ENCODE assay signal across 9 cellular contexts in the genomic region with DNA sequence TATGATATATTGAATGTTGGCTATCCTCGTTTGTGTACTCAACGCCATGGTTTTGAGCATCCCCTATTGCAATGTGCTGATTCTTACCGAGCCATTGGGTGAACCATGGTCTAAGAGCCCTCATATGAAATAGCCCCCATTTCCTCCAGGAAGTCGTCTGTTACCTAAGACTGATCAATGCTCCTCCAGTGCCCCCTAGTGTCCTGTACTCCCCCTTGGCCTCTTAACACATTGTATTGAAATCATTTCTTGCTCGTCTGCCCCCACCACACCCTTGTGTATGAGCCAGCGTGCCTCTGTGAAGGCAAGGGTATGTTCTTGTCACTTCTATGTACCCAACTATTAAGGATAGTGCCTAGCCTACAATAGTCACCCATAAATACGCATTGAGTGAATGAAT. TPM values are rescaled to one million over a fixed set of nuclear protein-coding genes. Genes with fewer than 3 reads are reported as not detected.
DNase-seq lines count a peak whose midpoint lies in the region; ATAC-seq and TF ChIP-seq lines count a peak whose summit lies in the region.
"Had no signal": no experiment of that assay in that cellular context is flagged by ENCODE, and none has a peak within 500 bp of the region (broad histone marks: within the 10 kb centered on the region; RNA-seq: fewer than 3 reads in every experiment).

No MANE protein-coding gene starts in this region.

- TF ChIP-seq RAD21 in liver (IDR thresholded peaks at IDR 0.05) = peak; percentile 63 to 74

- H3K4me1 ChIP-seq in liver (ENCODE audit: control insufficient read depth in 4 of 4, insufficient read depth in 4 of 4, low read length in 3 of 4) = peaks cover 3 to 8% (median 5%) of the 10 kb centered on the region in 4 donors

- no peaks in the 10 kb centered on the region for H3K4me1 Mint-ChIP-seq in stimulated activated effector memory CD8-positive, alpha-beta T cell treated with anti-CD3 and anti-CD28 coated beads, Interleukin-12 subunit alpha, Interleukin-12 subunit beta, amount 100 ng/mL, for 72 hours
- peaks cover 5% of the 10 kb centered on the region for H3K4me1 Mint-ChIP-seq in mesothelial cell of epicardium

- no peak overlapping the region for H3K4me3 Mint-ChIP-seq in stimulated activated effector memory CD8-positive, alpha-beta T cell treated with anti-CD3 and anti-CD28 coated beads, Interleukin-12 subunit alpha, Interleukin-12 subunit beta, amount 100 ng/mL, for 72 hours
- H3K4me3 Mint-ChIP-seq in mesothelial cell of epicardium = no peak overlapping the region
- H3K4me3 Mint-ChIP-seq: activated naive CD8-positive, alpha-beta T cell had no signal

- peak; percentile 2 for DNase-seq in DMS153 treated with DMSO at 0.1 percent for 48 hours (lab: John Stamatoyannopoulos, UW; ENCODE audit: unreplicated experiment)
- DNase-seq in Kasumi-1 (lab: John Stamatoyannopoulos, UW) = peak; percentile 76 to 82
- DNase-seq in SW480 (ENCODE audit: low spot score) = peak; percentile 51
- peak; percentile 13 for DNase-seq in astrocyte of the cerebellum (ENCODE audit: low read depth)
- peak; percentile 15 to 76 for DNase-seq in stimulated activated effector memory CD8-positive, alpha-beta T cell treated with anti-CD3 and anti-CD28 coated beads, Interleukin-12 subunit alpha, Interleukin-12 subunit beta, amount 100 ng/mL, for 72 hours (ENCODE audit: low spot score in 2 of 2)
- DNase-seq in mesothelial cell of epicardium (ENCODE audit: low spot score in 2 of 2, unreplicated experiment in 2 of 2) = no peak

- no peak overlapping the region for H3K27ac Mint-ChIP-seq in stimulated activated effector memory CD8-positive, alpha-beta T cell treated with anti-CD3 and anti-CD28 coated beads, Interleukin-12 subunit alpha, Interleukin-12 subunit beta, amount 100 ng/mL, for 72 hours
- H3K27ac Mint-ChIP-seq in mesothelial cell of epicardium = no peak overlapping the region
- H3K27ac Mint-ChIP-seq: activated naive CD8-positive, alpha-beta T cell had no signal

- no peaks in the 10 kb centered on the region for H3K9me3 ChIP-seq in liver (ENCODE audit: control insufficient read depth in 4 of 4, low read length in 3 of 4)

- no peaks in the 10 kb centered on the region for H3K9me3 Mint-ChIP-seq in stimulated activated effector memory CD8-positive, alpha-beta T cell treated with anti-CD3 and anti-CD28 coated beads, Interleukin-12 subunit alpha, Interleukin-12 subunit beta, amount 100 ng/mL, for 72 hours
- H3K9me3 Mint-ChIP-seq in mesothelial cell of epicardium = peaks cover 10% of the 10 kb centered on the region

- no peak overlapping the region for H3K9ac ChIP-seq in liver (ENCODE audit: low read depth in 1 of 2, low read length in 2 of 2)

- in situ Hi-C loops in astrocyte of the cerebellum (cut with HindIII; ENCODE audit: low sequenced_read_pairs) = no loop called here

- H3K36me3 ChIP-seq in liver (ENCODE audit: control insufficient read depth in 4 of 4, insufficient read depth in 3 of 4, low read depth in 1 of 4, low read length in 3 of 4) = no peaks in the 10 kb centered on the region

- H3K36me3 Mint-ChIP-seq in stimulated activated effector memory CD8-positive, alpha-beta T cell treated with anti-CD3 and anti-CD28 coated beads, Interleukin-12 subunit alpha, Interleukin-12 subunit beta, amount 100 ng/mL, for 72 hours = no peaks in the 10 kb centered on the region
- H3K36me3 Mint-ChIP-seq in mesothelial cell of epicardium = no peaks in the 10 kb centered on the region

- TF ChIP-seq CTCF in astrocyte of the cerebellum (IDR thresholded peaks at IDR 0.05; ENCODE audit: low read depth, low read length, missing control alignments) (peak; percentile 54), liver (IDR thresholded peaks at IDR 0.05; ENCODE audit: low read depth, low read length, missing input control) (peak; percentile 33), mesothelial cell of epicardium (IDR thresholded peaks at IDR 0.05; ENCODE audit: unreplicated experiment) (no peak)

- no peak overlapping the region for H3K27ac ChIP-seq in liver (ENCODE audit: low read depth in 1 of 2, low read length in 2 of 2)

- no peaks in the 10 kb centered on the region for H3K27me3 ChIP-seq in liver (ENCODE audit: control insufficient read depth in 4 of 4, insufficient read depth in 4 of 4, low read length in 3 of 4)

- ATAC-seq in GM21515 (IDR thresholded peaks at IDR 0.05; ENCODE audit: unreplicated experiment) = peak; percentile 85
- ATAC-seq in stimulated activated effector memory CD8-positive, alpha-beta T cell treated with anti-CD3 and anti-CD28 coated beads, Interleukin-12 subunit alpha, Interleukin-12 subunit beta, amount 100 ng/mL, for 72 hours = peak; percentile 85

- H3K27me3 Mint-ChIP-seq in mesothelial cell of epicardium (ENCODE audit: low read depth) = peaks cover 2% of the 10 kb centered on the region

- H3K4me3 ChIP-seq in astrocyte of the cerebellum (ENCODE audit: low read depth, low read length) (no peak overlapping the region), liver (ENCODE audit: low read depth in 1 of 3, low read length in 3 of 3) (no peak overlapping the region)

- WGBS in liver = 53% methylated on average over 7 of the region's 7 CpGs

TF ChIP-seq in liver, 16 proteins besides CTCF, POLR2A, EP300 and RAD21:
- TF ChIP-seq ATF3 (IDR thresholded peaks at IDR 0.05) = no peak
- no peak for TF ChIP-seq FOXA1 (IDR thresholded peaks at IDR 0.05)
- TF ChIP-seq FOXA2 (IDR thresholded peaks at IDR 0.05) = no peak
- no peak for TF ChIP-seq GABPA (IDR thresholded peaks at IDR 0.05 in 1 of 2, conservative IDR thresholded peaks at IDR 0.05 in 1 of 2)
- no peak for TF ChIP-seq RXRA (IDR thresholded peaks at IDR 0.05)
- TF ChIP-seq, protein P1, sequence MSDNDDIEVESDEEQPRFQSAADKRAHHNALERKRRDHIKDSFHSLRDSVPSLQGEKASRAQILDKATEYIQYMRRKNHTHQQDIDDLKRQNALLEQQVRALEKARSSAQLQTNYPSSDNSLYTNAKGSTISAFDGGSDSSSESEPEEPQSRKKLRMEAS (IDR thresholded peaks at IDR 0.05) = no peak
- TF ChIP-seq EGR1 (IDR thresholded peaks at IDR 0.05; ENCODE audit: low read depth in 2 of 2) = no peak
- TF ChIP-seq ZBTB33 (IDR thresholded peaks at IDR 0.05) = no peak
- TF ChIP-seq HNF4G (IDR thresholded peaks at IDR 0.05) = no peak
- no peak for TF ChIP-seq YY1 (IDR thresholded peaks at IDR 0.05)
- no peak for TF ChIP-seq NR2F2 (IDR thresholded peaks at IDR 0.05)
- no peak for TF ChIP-seq SP1 (IDR thresholded peaks at IDR 0.05)
- no peak for TF ChIP-seq TAF1 (conservative IDR thresholded peaks at IDR 0.05)

RNA-seq across cellular contexts. Expression of gene SLC35B4, which starts 11.2 kb away (rescaled TPM):
- 10 to 100 TPM in 1 of 2 donors, 1 to 10 TPM in 1; 5.9 to 11.9 TPM for total RNA-seq in liver
- 10 to 100 TPM in 1 of 2 donors, 1 to 10 TPM in 1; 5.7 to 17.7 TPM for polyA plus RNA-seq in liver
- total RNA-seq in mesothelial cell of epicardium = 24.5 to 25.8 TPM (median 25.4 TPM) in 3 replicates

Comparison
In these comparisons a context has a peak if more than half of its experiments do, and no peak if none do; other contexts are left out.
1. DNase-seq: peak in DMS153 treated with DMSO at 0.1 percent for 48 hours (single experiment), Kasumi-1 (2 of 2), SW480 (single experiment), astrocyte of the cerebellum (single experiment) and stimulated activated effector memory CD8-positive, alpha-beta T cell treated with anti-CD3 and anti-CD28 coated beads, Interleukin-12 subunit alpha, Interleukin-12 subunit beta, amount 100 ng/mL, for 72 hours (2 of 2); none in mesothelial cell of epicardium (0 of 2).